In the genomic region with DNA sequence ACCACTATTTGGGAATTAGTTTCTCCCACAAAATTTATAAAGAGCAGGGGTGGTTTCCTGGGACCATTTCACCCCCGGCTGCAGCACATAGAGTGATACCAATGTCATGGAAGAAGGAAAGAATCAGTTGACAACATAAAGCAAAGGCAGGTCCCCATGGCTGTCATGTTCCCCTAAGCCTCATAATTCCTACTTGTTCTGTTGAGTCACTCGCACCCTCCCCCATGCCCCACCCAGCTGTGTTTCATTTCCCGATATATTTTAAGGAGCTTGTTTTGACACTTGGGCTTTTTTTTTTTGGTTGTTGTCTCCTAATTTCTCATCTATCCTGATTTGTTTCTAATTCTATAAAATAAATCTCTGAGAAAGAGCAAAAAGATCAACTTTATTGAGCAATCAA, we compare ENCODE assay signal across 25 cellular contexts. TPM values are rescaled to one million over a fixed set of nuclear protein-coding genes. Genes with fewer than 3 reads are reported as not detected.
"Had no signal": no experiment of that assay in that cellular context is flagged by ENCODE, and none has a peak within 500 bp of the region (broad histone marks: within the 10 kb centered on the region; RNA-seq: fewer than 3 reads in every experiment).

No MANE protein-coding gene starts in this region.

- H3K4me3 ChIP-seq: K562 had no signal

- H3K9ac ChIP-seq: KMS-11, SK-N-SH had no signal

- H3K9me3 ChIP-seq: SK-N-SH had no signal

- H3K4me2 ChIP-seq: KMS-11, SK-N-SH had no signal

- H3K27ac ChIP-seq: HL-60, KMS-11, RWPE1 had no signal

- DNase-seq: Kasumi-1, MM.1S, NCI-H1048, NCI-H1105 treated with DMSO at 0.1 percent for 48 hours, NCI-H1417 treated with DMSO at 0.1 percent for 48 hours, NCI-H146, NCI-H187, NCI-H2029 treated with DMSO at 0.1 percent for 48 hours, NCI-H2171 treated with DMSO at 0.1 percent for 48 hours, NCI-H345, NCI-H524, NCI-H526 treated with DMSO at 0.1 percent for 48 hours, NCI-H748 treated with DMSO at 0.1 percent for 48 hours, PC-3, SHP77, SK-N-SH, SW 1271, T-cell had no signal

- ATAC-seq: K562, Panc1, PC-3, T-cell had no signal

RNA-seq across cellular contexts. Expression of gene ERC2, which starts 24.9 kb away (rescaled TPM):
- total RNA-seq: OCI-LY7, T-cell had no signal
- polyA plus RNA-seq: IgD-negative memory B cell had no signal
